ENCODE assay signal across 1 cellular context in the genomic region with DNA sequence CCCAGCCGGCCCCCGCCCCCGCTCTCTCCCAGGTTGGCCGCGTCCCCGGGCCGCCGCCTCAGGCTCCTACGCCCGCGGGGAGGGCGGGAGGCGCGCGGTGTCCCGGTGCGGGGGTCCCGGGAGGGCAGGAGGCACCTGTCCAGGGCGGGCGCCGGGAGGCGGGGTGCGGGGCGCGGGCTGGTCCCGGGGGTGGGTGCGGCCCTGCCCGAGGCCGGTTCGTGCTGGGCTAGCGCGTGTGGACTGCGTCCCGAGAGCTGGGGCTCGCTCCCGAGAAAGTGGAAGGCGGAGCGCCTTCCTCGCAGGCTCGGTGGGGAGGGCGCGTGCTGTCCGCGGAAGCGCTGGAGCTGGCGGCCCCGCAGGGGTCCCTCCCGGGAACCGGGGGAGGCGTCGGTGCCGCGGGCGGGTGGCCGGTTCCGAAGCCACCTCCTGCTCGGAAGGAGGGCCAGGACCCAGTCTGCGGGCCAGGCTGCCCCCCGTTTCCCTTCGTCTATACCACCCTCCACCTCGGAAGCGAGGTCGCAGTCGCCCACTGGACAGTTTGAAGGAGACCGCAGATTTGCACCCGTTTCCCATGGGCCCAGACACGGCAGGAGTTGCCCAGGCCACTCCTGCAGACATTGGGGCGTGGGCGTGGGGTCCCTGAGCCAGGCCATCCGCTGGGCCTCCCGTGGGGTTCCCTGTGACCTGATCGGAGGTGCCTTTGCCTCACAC.
TF ChIP-seq lines count a peak whose summit lies in the region.

No MANE protein-coding gene starts in this region.

TF ChIP-seq in IMR-90, 13 proteins besides CTCF, POLR2A, EP300 and RAD21:
- peak; percentile 61; the same call in 1 of the 2 replicates for TF ChIP-seq MXI1 (IDR thresholded peaks at IDR 0.05; ENCODE audit: borderline replicate concordance, low read depth, low read length)
- no peak for TF ChIP-seq USF2 (IDR thresholded peaks at IDR 0.05; ENCODE audit: low read depth, low read length)
TF ChIP-seq in IMR-90: peak in this region for 1.
